In genomic region chr15:41238100-41238499, GRCh38 we compare ENCODE assay signal across 30 cellular contexts. TPM values are rescaled to one million over a fixed set of nuclear protein-coding genes. Genes with fewer than 3 reads are reported as not detected.
"Had no signal": no experiment of that assay in that cellular context is flagged by ENCODE, and none has a peak within 500 bp of the region (broad histone marks: within the 10 kb centered on the region; RNA-seq: fewer than 3 reads in every experiment).

No MANE protein-coding gene starts in this region.

- H3K27me3 Mint-ChIP-seq: activated CD4-positive, alpha-beta memory T cell treated with anti-CD3 and anti-CD28 coated beads, Interleukin-2, amount 10 ng/mL, durations not matched to agents 7 days and 5 days; activated CD4-positive, alpha-beta T cell treated with anti-CD3 and anti-CD28 coated beads for 36 hours; activated naive CD4-positive, alpha-beta T cell treated with anti-CD3 and anti-CD28 coated beads, Interleukin-2, amount 10 ng/mL, durations not matched to agents 7 days and 5 days; activated naive CD8-positive, alpha-beta T cell treated with anti-CD3 and anti-CD28 coated beads, Interleukin-2, amount 10 ng/mL, durations not matched to agents 7 days and 5 days; central memory CD8-positive, alpha-beta T cell had no signal

- ATAC-seq: activated CD4-positive, alpha-beta T cell treated with anti-CD3 and anti-CD28 coated beads for 36 hours; activated T-cell treated with anti-CD3 and anti-CD28 coated beads, Interleukin-2, amount 50 U/mL, for 72 hours; K562; Panc1 had no signal

- H3K4me3 Mint-ChIP-seq: activated CD4-positive, alpha-beta memory T cell treated with anti-CD3 and anti-CD28 coated beads, Interleukin-2, amount 10 ng/mL, durations not matched to agents 7 days and 5 days; activated CD4-positive, alpha-beta T cell treated with anti-CD3 and anti-CD28 coated beads for 36 hours; activated naive CD4-positive, alpha-beta T cell treated with anti-CD3 and anti-CD28 coated beads, Interleukin-2, amount 10 ng/mL, durations not matched to agents 7 days and 5 days; activated naive CD8-positive, alpha-beta T cell treated with anti-CD3 and anti-CD28 coated beads, Interleukin-2, amount 10 ng/mL, durations not matched to agents 7 days and 5 days; activated T-cell treated with anti-CD3 and anti-CD28 coated beads, Interleukin-2, amount 50 U/mL, for 72 hours; central memory CD8-positive, alpha-beta T cell had no signal

- H3K27ac Mint-ChIP-seq: activated CD4-positive, alpha-beta memory T cell treated with anti-CD3 and anti-CD28 coated beads, Interleukin-2, amount 10 ng/mL, durations not matched to agents 7 days and 5 days; activated CD4-positive, alpha-beta T cell treated with anti-CD3 and anti-CD28 coated beads for 36 hours; activated naive CD8-positive, alpha-beta T cell treated with anti-CD3 and anti-CD28 coated beads, Interleukin-2, amount 10 ng/mL, durations not matched to agents 7 days and 5 days; activated T-cell treated with anti-CD3 and anti-CD28 coated beads, Interleukin-2, amount 50 U/mL, for 72 hours; activated T-helper 2 cell treated with anti-CD3 and anti-CD28 coated beads, Interferon-gamma antibody, Interleukin-2, Interleukin-4, amounts not matched to agents 10 μg/mL and 5 μg/mL and 100 μg/mL, durations not matched to agents 14 hours and 24 hours and 36 hours had no signal

- DNase-seq: activated CD4-positive, alpha-beta memory T cell treated with anti-CD3 and anti-CD28 coated beads, Interleukin-2, amount 10 ng/mL, durations not matched to agents 7 days and 5 days; activated CD4-positive, alpha-beta T cell treated with anti-CD3 and anti-CD28 coated beads for 36 hours; activated CD4-positive, alpha-beta T cell treated with anti-CD3 and anti-CD28 coated beads, Interleukin-2, amount 50 U/mL, for 1 hour; activated CD4-positive, CD25-positive, alpha-beta regulatory T cell; activated gamma-delta T cell treated with Interleukin-2 at 50 U/mL for 16 hours; activated naive CD4-positive, alpha-beta T cell treated with anti-CD3 and anti-CD28 coated beads, Interleukin-2, amount 10 ng/mL, durations not matched to agents 7 days and 5 days; activated naive CD8-positive, alpha-beta T cell treated with anti-CD3 and anti-CD28 coated beads, Interleukin-2, amount 10 ng/mL, durations not matched to agents 7 days and 5 days; activated T-cell treated with anti-CD3 and anti-CD28 coated beads, Interleukin-2, amount 50 U/mL, for 72 hours; aorta; Karpas-422; MV-4-11; NCI-H1092 treated with DMSO at 0.1 percent for 48 hours; NCI-H1417 treated with DMSO at 0.1 percent for 48 hours; NCI-H1694; NCI-H2029 treated with DMSO at 0.1 percent for 48 hours; NCI-H345; NCI-H510A; NCI-H526 treated with DMSO at 0.1 percent for 48 hours; NCI-H82; Right ventricle myocardium superior; RPMI8226; SJCRH30; SK-N-SH had no signal

- H3K27ac ChIP-seq: SJCRH30 had no signal

- H3K9me3 ChIP-seq: SJCRH30, SK-N-SH had no signal

- H3K27me3 ChIP-seq: SJCRH30 had no signal

- H3K4me1 ChIP-seq: SJCRH30 had no signal

- H3K9me3 Mint-ChIP-seq: activated CD4-positive, alpha-beta memory T cell treated with anti-CD3 and anti-CD28 coated beads, Interleukin-2, amount 10 ng/mL, durations not matched to agents 7 days and 5 days; activated naive CD4-positive, alpha-beta T cell treated with anti-CD3 and anti-CD28 coated beads, Interleukin-2, amount 10 ng/mL, durations not matched to agents 7 days and 5 days; activated naive CD8-positive, alpha-beta T cell treated with anti-CD3 and anti-CD28 coated beads, Interleukin-2, amount 10 ng/mL, durations not matched to agents 7 days and 5 days; activated T-cell treated with anti-CD3 and anti-CD28 coated beads, Interleukin-2, amount 50 U/mL, for 72 hours; activated T-helper 2 cell treated with anti-CD3 and anti-CD28 coated beads, Interferon-gamma antibody, Interleukin-2, Interleukin-4, amounts not matched to agents 10 μg/mL and 5 μg/mL and 100 μg/mL, durations not matched to agents 14 hours and 24 hours and 36 hours; central memory CD8-positive, alpha-beta T cell had no signal

- H3K4me3 ChIP-seq: K562, SJCRH30 had no signal

RNA-seq across cellular contexts. Expression of gene EXD1, which starts 7.5 kb away (rescaled TPM):
- total RNA-seq: activated CD4-positive, alpha-beta memory T cell treated with anti-CD3 and anti-CD28 coated beads, Interleukin-2, amount 10 ng/mL, durations not matched to agents 7 days and 5 days; activated CD4-positive, alpha-beta T cell treated with anti-CD3 and anti-CD28 coated beads for 36 hours; activated CD8-positive, alpha-beta memory T cell treated with anti-CD3 and anti-CD28 coated beads for 36 hours; activated naive CD8-positive, alpha-beta T cell treated with anti-CD3 and anti-CD28 coated beads, Interleukin-2, amount 10 ng/mL, durations not matched to agents 7 days and 5 days; activated T-cell treated with anti-CD3 and anti-CD28 coated beads, Interleukin-2, amount 50 U/mL, for 72 hours; activated T-helper 2 cell treated with anti-CD3 and anti-CD28 coated beads, Interferon-gamma antibody, Interleukin-2, Interleukin-4, amounts not matched to agents 10 μg/mL and 5 μg/mL and 100 μg/mL, durations not matched to agents 14 hours and 24 hours and 36 hours; aorta; K562; M059J; OCI-LY7; Right ventricle myocardium superior; SJCRH30 had no signal
